8 cellular contexts compared by ENCODE assay signal in genomic region chr17:77957869-77958715, GRCh38. TPM values are rescaled to one million over a fixed set of nuclear protein-coding genes. Genes with fewer than 3 reads are reported as not detected.
DNase-seq lines count a peak whose midpoint lies in the region; ATAC-seq and TF ChIP-seq lines count a peak whose summit lies in the region.

TNRC6C (plus strand) TSS chr17:77958703; CDS start chr17:78004207, 45,504 bp downstream.

- H3K9me3 Mint-ChIP-seq in T-helper 1 cell treated with Interleukin-12 subunit alpha and Interleukin-12 subunit beta and Interleukin-4 antibody, amounts not matched to agents 30 μg/mL and 1 μg/mL, for 36 hours = no peaks in the 10 kb centered on the region
- H3K9me3 Mint-ChIP-seq in type B pancreatic cell = no peaks in the 10 kb centered on the region

- H3K4me3 Mint-ChIP-seq in T-helper 1 cell treated with Interleukin-12 subunit alpha and Interleukin-12 subunit beta and Interleukin-4 antibody, amounts not matched to agents 30 μg/mL and 1 μg/mL, for 36 hours = peak within 1 kb of the TSS; percentile 92
- peak within 1 kb of the TSS; percentile 94 for H3K4me3 Mint-ChIP-seq in type B pancreatic cell

- H3K9me3 ChIP-seq in heart right ventricle = no peaks in the 10 kb centered on the region

- H3K4me1 Mint-ChIP-seq in T-helper 1 cell treated with Interleukin-12 subunit alpha and Interleukin-12 subunit beta and Interleukin-4 antibody, amounts not matched to agents 30 μg/mL and 1 μg/mL, for 36 hours (ENCODE audit: low read depth) = peaks cover 29% of the 10 kb centered on the region
- H3K4me1 Mint-ChIP-seq in type B pancreatic cell (ENCODE audit: unreplicated experiment) = peaks cover 22% of the 10 kb centered on the region

- peak within 1 kb of the TSS; percentile 70 to 96 (median 86) for H3K27ac ChIP-seq in heart right ventricle

- peak within 1 kb of the TSS; percentile 87 for H3K27ac Mint-ChIP-seq in T-helper 1 cell treated with Interleukin-12 subunit alpha and Interleukin-12 subunit beta and Interleukin-4 antibody, amounts not matched to agents 30 μg/mL and 1 μg/mL, for 36 hours
- H3K27ac Mint-ChIP-seq in type B pancreatic cell = peak within 1 kb of the TSS; percentile 87

- intact Hi-C loops in heart right ventricle (cut with DNase I) = loop anchor here in 6 of 10 donors (1.0 to 10.0 kb wide), 13 partner anchors 39 to 221 kb away; no protein-coding TSS in a partner anchor
- intact Hi-C loops in posterior cingulate gyrus (cut with DNase I) = loop anchor here (5.0 to 10.0 kb wide), 3 partner anchors 71 to 416 kb away; no protein-coding TSS in a partner anchor

- peaks cover 0 to 48% (median 35%) of the 10 kb centered on the region in 9 donors for H3K4me1 ChIP-seq in heart right ventricle

- DNase-seq in NCI-H146 (lab: John Stamatoyannopoulos, UW) = peak; percentile 100
- peak; percentile 98 for DNase-seq in amniotic epithelial cell (ENCODE audit: low read depth)
- DNase-seq in heart right ventricle = peak; percentile 100
- peak; percentile 99 to 100 (median 100) for DNase-seq in posterior cingulate gyrus
- peak; percentile 99 for DNase-seq in type B pancreatic cell (ENCODE audit: extremely low spot score, unreplicated experiment)

- TF ChIP-seq CTCF in GM12874 (IDR thresholded peaks at IDR 0.05; ENCODE audit: insufficient read depth, low read depth, low read length) = peak; percentile 34
- TF ChIP-seq CTCF in heart right ventricle (IDR thresholded peaks at IDR 0.05) = peak in 4 of 9 donors; percentile 22 to 44 (median 30)
- TF ChIP-seq CTCF in type B pancreatic cell (conservative IDR thresholded peaks at IDR 0.05) = no peak

- H3K36me3 ChIP-seq in heart right ventricle = no peaks in the 10 kb centered on the region

- peaks cover 0 to 40% (median 0%) of the 10 kb centered on the region in 7 donors for H3K27me3 ChIP-seq in heart right ventricle

- 0 to 1% methylated on average over 91 to 104 of the region's 104 CpGs for WGBS in heart right ventricle, 2 donors

- peak; percentile 82 for ATAC-seq in HG02798 (IDR thresholded peaks at IDR 0.05; ENCODE audit: poor library complexity, unreplicated experiment)
- peak; percentile 98 to 100 (median 99) for ATAC-seq in heart right ventricle

- H3K36me3 Mint-ChIP-seq in T-helper 1 cell treated with Interleukin-12 subunit alpha and Interleukin-12 subunit beta and Interleukin-4 antibody, amounts not matched to agents 30 μg/mL and 1 μg/mL, for 36 hours (ENCODE audit: low read depth) = peaks cover 11% of the 10 kb centered on the region
- peaks cover 4% of the 10 kb centered on the region for H3K36me3 Mint-ChIP-seq in type B pancreatic cell

- H3K27me3 Mint-ChIP-seq in T-helper 1 cell treated with Interleukin-12 subunit alpha and Interleukin-12 subunit beta and Interleukin-4 antibody, amounts not matched to agents 30 μg/mL and 1 μg/mL, for 36 hours (ENCODE audit: low read depth) = peaks cover 62% of the 10 kb centered on the region
- H3K27me3 Mint-ChIP-seq in type B pancreatic cell = peaks cover 63% of the 10 kb centered on the region

- peak within 1 kb of the TSS; percentile 66 to 99 (median 76) for H3K4me3 ChIP-seq in heart right ventricle

RNA-seq across cellular contexts. Expression of gene TNRC6C, which starts in this region (rescaled TPM):
- total RNA-seq in heart right ventricle (10 to 100 TPM; 17.1 to 31.4 (median 25.9) TPM), type B pancreatic cell (ENCODE audit: low replicate concordance) (14.7 and 36.7 TPM in 2 replicates)
- polyA plus RNA-seq in heart right ventricle = 10 to 100 TPM in 1 of 2 donors, 1 to 10 TPM in 1; 2.2 to 16.1 TPM

Comparison
In these comparisons a context has a peak if more than half of its experiments do, and no peak if none do; other contexts are left out.
1. Peak in every context shown above with its lines: DNase-seq, ATAC-seq, H3K4me3 ChIP-seq and H3K27ac ChIP-seq.